Comparison of ENCODE assay signal across 12 cellular contexts in the genomic region with DNA sequence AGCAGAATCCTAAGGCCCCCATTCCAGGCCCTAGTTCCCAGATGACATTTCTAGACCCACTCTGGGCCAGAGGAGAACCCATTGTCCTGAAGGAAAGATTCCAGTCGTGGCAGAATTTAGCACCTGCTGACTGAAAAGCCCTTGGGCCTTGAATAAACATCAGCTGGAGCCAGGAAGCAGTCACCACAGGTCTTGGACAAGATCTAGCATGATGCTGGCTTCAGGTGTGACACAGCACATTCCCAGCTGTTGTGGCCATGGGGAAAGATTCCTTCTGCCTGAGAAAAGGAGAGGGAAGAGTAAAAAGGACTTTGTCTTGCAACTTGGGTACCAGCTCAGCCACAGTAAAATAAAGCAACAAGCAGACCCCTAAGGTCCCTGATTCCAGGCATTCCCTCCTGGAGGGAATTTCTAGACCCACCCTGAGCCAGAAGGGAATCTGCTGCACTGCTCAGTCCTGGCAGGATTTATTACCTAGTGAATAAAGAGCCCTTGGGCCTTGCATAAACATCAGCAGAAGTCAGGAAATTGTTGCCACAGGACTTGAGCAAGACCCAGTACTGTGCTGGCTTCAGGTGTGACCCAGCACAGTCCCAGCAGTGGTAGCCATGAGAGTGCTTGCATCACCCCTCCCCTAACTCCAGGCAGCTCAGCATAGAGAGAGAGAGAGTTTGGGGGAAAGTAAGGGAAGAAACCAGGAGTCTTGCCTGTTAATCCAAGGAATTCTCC. TPM values are rescaled to one million over a fixed set of nuclear protein-coding genes. Genes with fewer than 3 reads are reported as not detected.
DNase-seq lines count a peak whose midpoint lies in the region; ATAC-seq and TF ChIP-seq lines count a peak whose summit lies in the region.
"Had no signal": no experiment of that assay in that cellular context is flagged by ENCODE, and none has a peak within 500 bp of the region (broad histone marks: within the 10 kb centered on the region; RNA-seq: fewer than 3 reads in every experiment).

No MANE protein-coding gene starts in this region.

- no peak for TF ChIP-seq RAD21 in IMR-90 (IDR thresholded peaks at IDR 0.05; ENCODE audit: low read length)

- H3K14ac ChIP-seq in IMR-90 (replicated peaks; ENCODE audit: low read depth, low read length) (peak overlapping the region; percentile 37; the same call in 1 of the 2 replicates), mesenchymal stem cell (ENCODE audit: low read length in 2 of 2) (no peak overlapping the region)

- H4K8ac ChIP-seq in IMR-90 (ENCODE audit: low read depth in 2 of 2, low read length in 2 of 2), result peak overlapping the region in 1 of 2 experiments; percentile 1; a peak in 1 of 4 replicates
- H4K8ac ChIP-seq in mesenchymal stem cell (ENCODE audit: low read length), result no peak overlapping the region

- no peak overlapping the region for H3K4me3 Mint-ChIP-seq in Caco-2 (ENCODE audit: unreplicated experiment)
- H3K4me3 Mint-ChIP-seq in MCF 10A (ENCODE audit: unreplicated experiment), result no peak overlapping the region
- no peak overlapping the region for H3K4me3 Mint-ChIP-seq in activated naive CD8-positive, alpha-beta T cell treated with anti-CD3 and anti-CD28 coated beads, Interleukin-2, amount 50 U/mL, for 24 hours
- no peak overlapping the region for H3K4me3 Mint-ChIP-seq in immature natural killer cell

- ATAC-seq in IMR-90 (ENCODE audit: low read depth) (peak; percentile 33; the same call in 1 of the 2 replicates), GM21390 (IDR thresholded peaks at IDR 0.05; ENCODE audit: unreplicated experiment) (no peak)
- ATAC-seq in activated naive CD8-positive, alpha-beta T cell treated with anti-CD3 and anti-CD28 coated beads, Interleukin-2, amount 50 U/mL, for 24 hours, result no peak
- ATAC-seq in activated naive CD4-positive, alpha-beta T cell treated with anti-CD3 and anti-CD28 coated beads, Interleukin-2, amount 50 U/mL, for 72 hours, result no peak

- H3K36me3 ChIP-seq in Caco-2 (ENCODE audit: control insufficient read depth, insufficient read depth, low read length), result no peaks in the 10 kb centered on the region
- H3K36me3 ChIP-seq in IMR-90 (ENCODE audit: control insufficient read depth, insufficient read depth, low read length), result no peaks in the 10 kb centered on the region
- H3K36me3 ChIP-seq in mesenchymal stem cell (ENCODE audit: control insufficient read depth in 1 of 2, insufficient read depth in 2 of 2, low read depth in 1 of 2, low read length in 2 of 2), result no peaks in the 10 kb centered on the region
- H3K36me3 ChIP-seq: thyroid gland had no signal

- no peak overlapping the region for H4K5ac ChIP-seq in IMR-90 (ENCODE audit: low read depth, low read length)

- no peak overlapping the region for H3K4me3 ChIP-seq in Caco-2 (ENCODE audit: low read depth, low read length)
- H3K4me3 ChIP-seq in IMR-90 (ENCODE audit: insufficient read depth, low read depth, low read length), result no peak overlapping the region
- H3K4me3 ChIP-seq in mesenchymal stem cell (ENCODE audit: insufficient read depth in 1 of 2, low read depth in 1 of 2, low read length in 2 of 2), result no peak overlapping the region
- H3K4me3 ChIP-seq: thyroid gland had no signal

- H2BK20ac ChIP-seq in IMR-90 (ENCODE audit: low read depth, low read length), result peak overlapping the region; percentile 65; the same call in 1 of the 2 replicates

- intact Hi-C loops in Caco-2 (cut with micrococcal nuclease; ENCODE audit: unreplicated experiment) (no loop called here), IMR-90 (cut with micrococcal nuclease) (no loop called here), MCF 10A (cut with micrococcal nuclease) (no loop called here)

- no peak overlapping the region for H3K27ac ChIP-seq in IMR-90 (ENCODE audit: insufficient read depth, low read length)
- no peak overlapping the region for H3K27ac ChIP-seq in mesenchymal stem cell (ENCODE audit: low read length, poor library complexity, severe bottlenecking)
- H3K27ac ChIP-seq: thyroid gland had no signal

- H2AK5ac ChIP-seq in IMR-90 (ENCODE audit: low read depth, low read length) (peak overlapping the region; percentile 68; the same call in 1 of the 2 replicates), mesenchymal stem cell (ENCODE audit: low read length, severe bottlenecking) (no peak overlapping the region)

- H2BK15ac ChIP-seq in IMR-90 (ENCODE audit: low read depth, low read length), result peak overlapping the region; percentile 20; the same call in 1 of the 3 replicates
- H2BK15ac ChIP-seq in mesenchymal stem cell (ENCODE audit: low read depth, poor library complexity, severe bottlenecking), result no peak overlapping the region

- H3K4ac ChIP-seq in IMR-90 (ENCODE audit: low read depth, low read length) (peak overlapping the region; percentile 46; the same call in 1 of the 2 replicates), mesenchymal stem cell (ENCODE audit: low read depth in 1 of 2, low read length in 2 of 2) (no peak overlapping the region)

- DNase-seq in Caco-2 (peak; percentile 15 to 51), IMR-90 (peak; percentile 65), MCF 10A (ENCODE audit: unreplicated experiment) (peak; percentile 86), mesenchymal stem cell (peak; percentile 56), immature natural killer cell (no peak)
- DNase-seq in activated naive CD8-positive, alpha-beta T cell treated with anti-CD3 and anti-CD28 coated beads, Interleukin-2, amount 50 U/mL, for 24 hours, result no peak
- DNase-seq in activated naive CD4-positive, alpha-beta T cell treated with anti-CD3 and anti-CD28 coated beads, Interleukin-2, amount 50 U/mL, for 72 hours (ENCODE audit: low spot score in 2 of 2), result no peak
- DNase-seq: activated gamma-delta T cell, NCI-H1436, thyroid gland had no signal

- TF ChIP-seq CTCF in Caco-2 (IDR thresholded peaks at IDR 0.05; ENCODE audit: insufficient read depth in 1 of 2, low read depth in 1 of 2, low read length in 1 of 2, severe bottlenecking in 1 of 2, unreplicated experiment in 1 of 2) (no peak), IMR-90 (conservative IDR thresholded peaks at IDR 0.05; ENCODE audit: low read depth, low read length) (no peak), MCF 10A (IDR thresholded peaks at IDR 0.05; ENCODE audit: unreplicated experiment) (no peak)

- H3K9ac ChIP-seq in IMR-90 (ENCODE audit: low read depth, low read length) (no peak overlapping the region), mesenchymal stem cell (ENCODE audit: low read length) (no peak overlapping the region)

- peaks cover 22% of the 10 kb centered on the region for H3K9me3 Mint-ChIP-seq in Caco-2 (ENCODE audit: unreplicated experiment)
- no peaks in the 10 kb centered on the region for H3K9me3 Mint-ChIP-seq in MCF 10A (ENCODE audit: unreplicated experiment)
- peaks cover 5% of the 10 kb centered on the region for H3K9me3 Mint-ChIP-seq in activated naive CD8-positive, alpha-beta T cell treated with anti-CD3 and anti-CD28 coated beads, Interleukin-2, amount 50 U/mL, for 24 hours
- peaks cover 0 to 3% (median 0%) of the 10 kb centered on the region in 6 donors for H3K9me3 Mint-ChIP-seq in immature natural killer cell
- peaks cover 17% of the 10 kb centered on the region in 2 donors for H3K9me3 Mint-ChIP-seq in activated naive CD4-positive, alpha-beta T cell treated with anti-CD3 and anti-CD28 coated beads, Interleukin-2, amount 50 U/mL, for 72 hours

- in situ Hi-C loops in IMR-90 (cut with MboI; ENCODE audit: low sequenced_read_pairs), result no loop called here

- H3K27me3 ChIP-seq in Caco-2 (replicated peaks; ENCODE audit: control insufficient read depth, insufficient read depth, low read length) (no peaks in the 10 kb centered on the region), IMR-90 (ENCODE audit: control insufficient read depth, insufficient read depth, low read length) (no peaks in the 10 kb centered on the region), mesenchymal stem cell (ENCODE audit: control insufficient read depth in 1 of 2, insufficient read depth in 1 of 2, low read length in 2 of 2) (no peaks in the 10 kb centered on the region)
- H3K27me3 ChIP-seq: thyroid gland had no signal

- CTCF ChIA-PET in Caco-2 (lab: Charles Lee), result no interaction called here
- CTCF ChIA-PET in IMR-90 (lab: Yijun Ruan, JAX), result interaction anchor here (1.3 kb wide), 1 partner anchor 12 kb away, joined by 4 read pairs; no protein-coding TSS in a partner anchor
- CTCF ChIA-PET in MCF 10A (lab: Yijun Ruan, JAX), result interaction anchor here (0.5 to 1.2 kb wide), 5 partner anchors 37 to 493 kb away, joined by 3 to 5 read pairs (median 3); no protein-coding TSS in a partner anchor

- H2BK5ac ChIP-seq in IMR-90 (ENCODE audit: low read depth, low read length, poor library complexity, severe bottlenecking) (no peak overlapping the region), mesenchymal stem cell (ENCODE audit: low read depth, low read length, poor library complexity, severe bottlenecking) (no peak overlapping the region)

- H3K9me1 ChIP-seq in IMR-90 (ENCODE audit: insufficient read depth, low read length), result 0 out of 2 replicates have a peak, but pooled peaks cover 4% of the 10 kb centered on the region

- dilution Hi-C loops in IMR-90 (cut with HindIII; ENCODE audit: low sequenced_read_pairs, unreplicated experiment), result no loop called here

- H3K27me3 Mint-ChIP-seq in Caco-2 (ENCODE audit: insufficient read depth, unreplicated experiment), result peaks cover 5% of the 10 kb centered on the region
- H3K27me3 Mint-ChIP-seq in MCF 10A (ENCODE audit: insufficient read depth, unreplicated experiment), result no peaks in the 10 kb centered on the region
- peaks cover 17% of the 10 kb centered on the region for H3K27me3 Mint-ChIP-seq in activated naive CD8-positive, alpha-beta T cell treated with anti-CD3 and anti-CD28 coated beads, Interleukin-2, amount 50 U/mL, for 24 hours
- H3K27me3 Mint-ChIP-seq in immature natural killer cell (ENCODE audit: low read depth in 3 of 3), result peaks cover 6 to 7% (median 7%) of the 10 kb centered on the region in 3 donors

- H3K23ac ChIP-seq in IMR-90 (ENCODE audit: low read depth, low read length) (no peak overlapping the region), mesenchymal stem cell (ENCODE audit: low read length in 2 of 2) (no peak overlapping the region)

- H2BK12ac ChIP-seq in mesenchymal stem cell (ENCODE audit: low read length in 2 of 2), result no peak overlapping the region

- H4K91ac ChIP-seq in IMR-90 (ENCODE audit: insufficient read depth, low read depth, low read length) (peak overlapping the region; percentile 18; the same call in 1 of the 2 replicates), mesenchymal stem cell (ENCODE audit: low read length) (no peak overlapping the region)

- no peaks in the 10 kb centered on the region for H3K9me3 ChIP-seq in Caco-2
- H3K9me3 ChIP-seq in IMR-90 (ENCODE audit: control insufficient read depth, insufficient read depth, low read length), result no peaks in the 10 kb centered on the region
- peaks cover 11% of the 10 kb centered on the region for H3K9me3 ChIP-seq in mesenchymal stem cell (ENCODE audit: control insufficient read depth, low read length)
- H3K9me3 ChIP-seq: thyroid gland had no signal

- H3K4me1 Mint-ChIP-seq in Caco-2 (ENCODE audit: low read depth, unreplicated experiment), result no peaks in the 10 kb centered on the region
- H3K4me1 Mint-ChIP-seq in MCF 10A (ENCODE audit: insufficient read depth, unreplicated experiment), result peaks cover 9% of the 10 kb centered on the region
- no peaks in the 10 kb centered on the region for H3K4me1 Mint-ChIP-seq in activated naive CD8-positive, alpha-beta T cell treated with anti-CD3 and anti-CD28 coated beads, Interleukin-2, amount 50 U/mL, for 24 hours
- H3K4me1 Mint-ChIP-seq in immature natural killer cell, result no peaks in the 10 kb centered on the region

- 0 out of 2 replicates have a peak overlapping the region, but pooled peaks have one; percentile 2 for H3K18ac ChIP-seq in IMR-90 (ENCODE audit: low read depth, low read length)
- H3K18ac ChIP-seq in mesenchymal stem cell (ENCODE audit: low read depth in 1 of 2, low read length in 2 of 2), result no peak overlapping the region

- no TSS peak for BruUV-seq in Caco-2 (replicated peaks; lab: Mats Ljungman, UMichigan)
- no TSS peak for BruUV-seq in IMR-90 (replicated peaks; lab: Mats Ljungman, UMichigan)
- no TSS peak for BruUV-seq in MCF 10A (replicated peaks; lab: Mats Ljungman, UMichigan)

- no peaks in the 10 kb centered on the region for H3K36me3 Mint-ChIP-seq in Caco-2 (ENCODE audit: insufficient read depth, unreplicated experiment)
- no peaks in the 10 kb centered on the region for H3K36me3 Mint-ChIP-seq in MCF 10A (ENCODE audit: insufficient read depth, unreplicated experiment)
- no peaks in the 10 kb centered on the region for H3K36me3 Mint-ChIP-seq in activated naive CD8-positive, alpha-beta T cell treated with anti-CD3 and anti-CD28 coated beads, Interleukin-2, amount 50 U/mL, for 24 hours (ENCODE audit: low read depth)
- no peaks in the 10 kb centered on the region for H3K36me3 Mint-ChIP-seq in immature natural killer cell
- H3K36me3 Mint-ChIP-seq in activated naive CD4-positive, alpha-beta T cell treated with anti-CD3 and anti-CD28 coated beads, Interleukin-2, amount 50 U/mL, for 72 hours, result peaks cover 0 to 11% of the 10 kb centered on the region in 2 donors

- H3K27ac Mint-ChIP-seq in Caco-2 (ENCODE audit: unreplicated experiment), result no peak overlapping the region
- H3K27ac Mint-ChIP-seq in MCF 10A (ENCODE audit: low read depth, unreplicated experiment), result peak overlapping the region; percentile 73
- H3K27ac Mint-ChIP-seq in activated naive CD8-positive, alpha-beta T cell treated with anti-CD3 and anti-CD28 coated beads, Interleukin-2, amount 50 U/mL, for 24 hours, result no peak overlapping the region
- H3K27ac Mint-ChIP-seq in immature natural killer cell, result no peak overlapping the region
- H3K27ac Mint-ChIP-seq in activated naive CD4-positive, alpha-beta T cell treated with anti-CD3 and anti-CD28 coated beads, Interleukin-2, amount 50 U/mL, for 72 hours, result no peak overlapping the region

- WGBS in IMR-90 (ENCODE audit: extremely low coverage in 2 of 2, insufficient read length in 1 of 2), 2 experiments, result no CpG with 5 or more reads among the region's 1 CpG
- 68% methylated on average over 1 of the region's 1 CpG for WGBS in mesenchymal stem cell

- H3K79me1 ChIP-seq in IMR-90 (ENCODE audit: low read depth in 1 of 2, low read length in 2 of 2) (no peaks in the 10 kb centered on the region), mesenchymal stem cell (replicated peaks; ENCODE audit: low read length, poor library complexity, severe bottlenecking) (no peaks in the 10 kb centered on the region)

- H2AK9ac ChIP-seq in IMR-90 (replicated peaks; ENCODE audit: low read depth, low read length, poor library complexity), result no peak overlapping the region

- H2AFZ ChIP-seq in IMR-90 (replicated peaks; ENCODE audit: low read length, poor library complexity), result peak overlapping the region; percentile 35
- H2AFZ ChIP-seq in mesenchymal stem cell (ENCODE audit: low read depth, low read length), result no peak overlapping the region

- POLR2A ChIA-PET in Caco-2 (lab: Charles Lee) (no interaction called here), IMR-90 (lab: Charles Lee; ENCODE audit: unreplicated experiment) (no interaction called here), MCF 10A (lab: Yijun Ruan, JAX) (interaction anchor here (0.6 to 1.9 kb wide), 14 partner anchors 9 to 1204 kb away, joined by 3 to 10 read pairs (median 3); no protein-coding TSS in a partner anchor)

- TF ChIP-seq POLR2A in IMR-90 (IDR thresholded peaks at IDR 0.05; ENCODE audit: low read depth, low read length), result no peak

- no peaks in the 10 kb centered on the region for H4K20me1 ChIP-seq in IMR-90 (ENCODE audit: insufficient read depth, low read length)

- no peaks in the 10 kb centered on the region for H3K4me1 ChIP-seq in Caco-2
- H3K4me1 ChIP-seq in IMR-90 (ENCODE audit: control insufficient read depth, insufficient read depth, low read length), result peaks cover 5% of the 10 kb centered on the region; the same call in 1 of the 2 replicates
- H3K4me1 ChIP-seq in mesenchymal stem cell (ENCODE audit: control insufficient read depth, insufficient read depth, low read depth, low read length), result no peaks in the 10 kb centered on the region

- H2BK120ac ChIP-seq in IMR-90 (ENCODE audit: low read depth, low read length) (peak overlapping the region; percentile 45; the same call in 1 of the 2 replicates), mesenchymal stem cell (ENCODE audit: low read depth, low read length) (no peak overlapping the region)

- no peak overlapping the region for H3K56ac ChIP-seq in IMR-90 (ENCODE audit: extremely low read depth, insufficient read depth, low read length)

- H3K4me2 ChIP-seq in IMR-90 (ENCODE audit: low read depth, low read length) (no peak overlapping the region), mesenchymal stem cell (ENCODE audit: low read length, poor library complexity, severe bottlenecking) (no peak overlapping the region)

RNA-seq across cellular contexts. Expression of a gene that starts 42.5 kb away (rescaled TPM):
- total RNA-seq in Caco-2 (2022), result 12.9 and 17.9 TPM in 2 replicates
- total RNA-seq in IMR-90 (2012; rRNA removed), result 65.5 and 80.7 TPM in 2 replicates
- 67.5 and 70.7 TPM in 2 replicates for polyA plus RNA-seq in IMR-90 (2012; rRNA removed)
- polyA plus RNA-seq in IMR-90 (2012; cell fraction: cytosol; rRNA removed), result 61.3 and 83.4 TPM in 2 replicates
- 102 and 106 TPM in 2 replicates for polyA plus RNA-seq in IMR-90 (2012; cell fraction: nucleus; rRNA removed; ENCODE audit: low replicate concordance)
- 0.51 TPM in 1 of 2 replicates, not detected in the other for total RNA-seq in MCF 10A (2022)
- polyA plus RNA-seq in mesenchymal stem cell (2013, experiment 1 of 2), result 79.7 TPM
- 80.3 TPM for polyA plus RNA-seq in mesenchymal stem cell (2013, experiment 2 of 2)
- polyA plus RNA-seq in immature natural killer cell, result not detected
- total RNA-seq in activated naive CD4-positive, alpha-beta T cell treated with anti-CD3 and anti-CD28 coated beads, Interleukin-2, amount 50 U/mL, for 72 hours, result not detected
- total RNA-seq: activated CD8-positive, alpha-beta memory T cell treated with anti-CD3 and anti-CD28 coated beads for 36 hours had no signal

RNA-seq across cellular contexts. Expression of a gene that starts 50.4 kb away (rescaled TPM):
- 12.0 and 14.4 TPM in 2 replicates for total RNA-seq in Caco-2 (2022)
- total RNA-seq in IMR-90 (2012; rRNA removed), result 8.1 and 8.4 TPM in 2 replicates
- polyA plus RNA-seq in IMR-90 (2012; rRNA removed), result 11.2 and 14.2 TPM in 2 replicates
- polyA plus RNA-seq in IMR-90 (2012; cell fraction: cytosol; rRNA removed), result 16.5 and 30.3 TPM in 2 replicates
- 12.9 and 26.1 TPM in 2 replicates for polyA plus RNA-seq in IMR-90 (2012; cell fraction: nucleus; rRNA removed; ENCODE audit: low replicate concordance)
- 33.3 and 53.7 TPM in 2 replicates for total RNA-seq in MCF 10A (2022)
- polyA plus RNA-seq in mesenchymal stem cell (2013, experiment 1 of 2), result 6.1 TPM
- polyA plus RNA-seq in mesenchymal stem cell (2013, experiment 2 of 2), result 6.3 TPM
- polyA plus RNA-seq in immature natural killer cell, result not detected
- under 1 TPM in 1 of 2 donors, not detected in 1; 0.91 TPM for total RNA-seq in activated naive CD4-positive, alpha-beta T cell treated with anti-CD3 and anti-CD28 coated beads, Interleukin-2, amount 50 U/mL, for 72 hours

Comparison
In these comparisons a context has a peak if more than half of its experiments do, and no peak if none do; other contexts are left out.
1. DNase-seq: peak in Caco-2 (2 of 2), IMR-90 (single experiment), MCF 10A (single experiment) and mesenchymal stem cell (single experiment); none in activated naive CD8-positive, alpha-beta T cell treated with anti-CD3 and anti-CD28 coated beads, Interleukin-2, amount 50 U/mL, for 24 hours (single experiment), immature natural killer cell (0 of 3) and activated naive CD4-positive, alpha-beta T cell treated with anti-CD3 and anti-CD28 coated beads, Interleukin-2, amount 50 U/mL, for 72 hours (0 of 2).